Comparison of ENCODE assay signal across 19 cellular contexts in the genomic region with DNA sequence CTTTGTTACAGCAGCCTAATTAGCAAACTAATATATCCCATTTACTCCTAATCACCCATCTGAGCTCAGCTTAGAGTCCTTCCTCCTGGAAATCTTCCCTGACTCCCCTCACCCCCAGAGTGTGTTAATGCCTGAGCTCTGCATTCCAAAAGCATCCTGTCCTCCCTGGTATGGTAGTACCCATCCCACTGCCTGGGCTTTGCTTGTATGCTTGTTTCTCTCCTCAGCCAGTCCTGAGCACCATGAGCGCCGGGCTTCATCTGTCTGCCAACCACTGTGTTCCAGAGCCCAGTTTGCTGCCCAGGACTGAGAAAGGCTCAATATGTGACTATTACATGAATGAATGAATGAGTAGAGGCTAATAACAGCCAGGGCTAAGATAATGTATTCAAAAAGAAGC.
"Had no signal": no experiment of that assay in that cellular context is flagged by ENCODE, and none has a peak within 500 bp of the region (broad histone marks: within the 10 kb centered on the region; RNA-seq: fewer than 3 reads in every experiment).

No MANE protein-coding gene starts in this region.

- H3K36me3 ChIP-seq: pancreas, prostate gland, right lobe of liver, tibial artery, upper lobe of left lung, uterus had no signal

- ATAC-seq: left lobe of liver; mucosa of descending colon; naive thymus-derived CD8-positive, alpha-beta T cell; pancreas; right lobe of liver; stimulated activated effector memory CD8-positive, alpha-beta T cell treated with anti-CD3 and anti-CD28 coated beads, Interleukin-12 subunit alpha, Interleukin-12 subunit beta, amount 100 ng/mL, for 72 hours had no signal

- H3K9me3 Mint-ChIP-seq: dendritic cell treated with granulocyte-macrophage colony-stimulating factor and Interleukin-4, amounts not matched to agents 40 ng/mL and 50 ng/mL, for 4 days; neural crest cell; stimulated activated effector memory CD8-positive, alpha-beta T cell treated with anti-CD3 and anti-CD28 coated beads, Interleukin-12 subunit alpha, Interleukin-12 subunit beta, amount 100 ng/mL, for 72 hours; stimulated activated naive CD8-positive, alpha-beta T cell treated with anti-CD3 and anti-CD28 coated beads, Interleukin-15, Interleukin-2, amounts not matched to agents 100 ng/mL and 50 ng/mL, for 24 hours had no signal

- H3K9me3 ChIP-seq: mucosa of descending colon, pancreas, prostate gland, right lobe of liver, tibial artery, upper lobe of left lung, uterus had no signal

- H3K36me3 Mint-ChIP-seq: naive thymus-derived CD8-positive, alpha-beta T cell; stimulated activated effector memory CD8-positive, alpha-beta T cell treated with anti-CD3 and anti-CD28 coated beads, Interleukin-12 subunit alpha, Interleukin-12 subunit beta, amount 100 ng/mL, for 72 hours had no signal

- H3K27ac ChIP-seq: foreskin keratinocyte, hepatocyte, pancreas, prostate gland, right lobe of liver, tibial artery, upper lobe of left lung, uterus had no signal

- H3K4me3 Mint-ChIP-seq: dendritic cell treated with granulocyte-macrophage colony-stimulating factor and Interleukin-4, amounts not matched to agents 40 ng/mL and 50 ng/mL, for 4 days; naive thymus-derived CD8-positive, alpha-beta T cell; neural crest cell; stimulated activated effector memory CD8-positive, alpha-beta T cell treated with anti-CD3 and anti-CD28 coated beads, Interleukin-12 subunit alpha, Interleukin-12 subunit beta, amount 100 ng/mL, for 72 hours; stimulated activated naive CD8-positive, alpha-beta T cell treated with anti-CD3 and anti-CD28 coated beads, Interleukin-15, Interleukin-2, amounts not matched to agents 100 ng/mL and 50 ng/mL, for 24 hours had no signal

- H3K4me3 ChIP-seq: hepatocyte, mucosa of descending colon, pancreas, prostate gland, right lobe of liver, tibial artery, upper lobe of left lung, uterus had no signal

- H3K4me1 Mint-ChIP-seq: naive thymus-derived CD8-positive, alpha-beta T cell; neural crest cell; stimulated activated effector memory CD8-positive, alpha-beta T cell treated with anti-CD3 and anti-CD28 coated beads, Interleukin-12 subunit alpha, Interleukin-12 subunit beta, amount 100 ng/mL, for 72 hours had no signal

- H3K27ac Mint-ChIP-seq: dendritic cell treated with granulocyte-macrophage colony-stimulating factor and Interleukin-4, amounts not matched to agents 40 ng/mL and 50 ng/mL, for 4 days; stimulated activated effector memory CD8-positive, alpha-beta T cell treated with anti-CD3 and anti-CD28 coated beads, Interleukin-12 subunit alpha, Interleukin-12 subunit beta, amount 100 ng/mL, for 72 hours; stimulated activated naive CD8-positive, alpha-beta T cell treated with anti-CD3 and anti-CD28 coated beads, Interleukin-15, Interleukin-2, amounts not matched to agents 100 ng/mL and 50 ng/mL, for 24 hours had no signal

- H3K27me3 ChIP-seq: foreskin keratinocyte, hepatocyte, pancreas, right lobe of liver, tibial artery, upper lobe of left lung, uterus had no signal

- DNase-seq: erythroblast; foreskin keratinocyte; mammary epithelial cell; mucosa of descending colon; naive thymus-derived CD8-positive, alpha-beta T cell; pancreas; right lobe of liver; stimulated activated CD4-positive, alpha-beta T cell treated with anti-CD3 and anti-CD28 coated beads, Interleukin-4, amount 100 ng/mL, for 1 hour; stimulated activated CD8-positive, alpha-beta memory T cell treated with anti-CD3 and anti-CD28 coated beads, Interleukin-4, amount 100 ng/mL, for 48 hours; tibial artery; upper lobe of left lung; uterus had no signal

- H3K4me1 ChIP-seq: foreskin keratinocyte, pancreas, prostate gland, right lobe of liver, tibial artery, upper lobe of left lung, uterus had no signal
